ENCODE assay signal across 1 cellular context in genomic region chr11:16771350-16772140, GRCh38.
TF ChIP-seq lines count a peak whose summit lies in the region.

No MANE protein-coding gene starts in this region.

TF ChIP-seq in GM12878, 131 proteins besides CTCF, POLR2A, EP300 and RAD21:
- 0 out of 2 replicates have a peak, but pooled peaks have one; percentile 28 for TF ChIP-seq NR2F1 (conservative IDR thresholded peaks at IDR 0.05)
- TF ChIP-seq IKZF1 (conservative IDR thresholded peaks at IDR 0.05) = 0 out of 2 replicates have a peak, but pooled peaks have one; percentile 20
- TF ChIP-seq ZNF384 (IDR thresholded peaks at IDR 0.05; ENCODE audit: borderline replicate concordance, low read depth, low read length) = no peak
- TF ChIP-seq ZNF687 (IDR thresholded peaks at IDR 0.05) = peak; percentile 69
- TF ChIP-seq BHLHE40 (IDR thresholded peaks at IDR 0.05; ENCODE audit: borderline replicate concordance in 1 of 2, low read depth in 2 of 2, low read length in 1 of 2) = peak in 1 of 2 experiments; percentile 75; a peak in 2 of 4 replicates
- TF ChIP-seq DPF2 (IDR thresholded peaks at IDR 0.05) = peak; percentile 71
- peak; percentile 33 to 36; a peak in 2 of 4 replicates for TF ChIP-seq IKZF2 (IDR thresholded peaks at IDR 0.05)
- TF ChIP-seq HCFC1 (IDR thresholded peaks at IDR 0.05; ENCODE audit: low read length) = no peak
- TF ChIP-seq ATF7 (IDR thresholded peaks at IDR 0.05; ENCODE audit: low read depth) = peak; percentile 81
- no peak for TF ChIP-seq RB1 (IDR thresholded peaks at IDR 0.05; ENCODE audit: borderline replicate concordance)
